ENCODE assay signal across 8 cellular contexts in genomic region chr17:81429813-81430510, GRCh38. TPM values are rescaled to one million over a fixed set of nuclear protein-coding genes. Genes with fewer than 3 reads are reported as not detected.
A peak's percentile ranks its signal among the peaks of the same experiment; 100 is the strongest.
DNase-seq lines count a peak whose midpoint lies in the region; ATAC-seq, FAIRE-seq and TF ChIP-seq lines count a peak whose summit lies in the region.

No MANE protein-coding gene starts in this region.

- peak overlapping the region; percentile 60; the same call in 1 of the 2 replicates for H3K27ac ChIP-seq in VCaP
- no peak overlapping the region for H3K27ac ChIP-seq in left ventricle myocardium inferior (replicated peaks)

- peaks cover 6% of the 10 kb centered on the region for H3K27me3 Mint-ChIP-seq in activated naive CD4-positive, alpha-beta T cell treated with anti-CD3 and anti-CD28 coated beads, Interleukin-2, amount 10 ng/mL, durations not matched to agents 7 days and 5 days

- H3K36me3 ChIP-seq in left ventricle myocardium inferior = no peaks in the 10 kb centered on the region

- intact Hi-C loops in left ventricle myocardium inferior (cut with micrococcal nuclease) = no loop called here

- no peak overlapping the region for H3K4me3 Mint-ChIP-seq in activated naive CD4-positive, alpha-beta T cell treated with anti-CD3 and anti-CD28 coated beads, Interleukin-2, amount 10 ng/mL, durations not matched to agents 7 days and 5 days

- H3K9me3 Mint-ChIP-seq in activated naive CD4-positive, alpha-beta T cell treated with anti-CD3 and anti-CD28 coated beads, Interleukin-2, amount 50 U/mL, for 72 hours = no peaks in the 10 kb centered on the region
- H3K9me3 Mint-ChIP-seq in activated naive CD4-positive, alpha-beta T cell treated with anti-CD3 and anti-CD28 coated beads, Interleukin-2, amount 10 ng/mL, durations not matched to agents 7 days and 5 days = no peaks in the 10 kb centered on the region

- TF ChIP-seq CTCF in VCaP (conservative IDR thresholded peaks at IDR 0.05) = no peak
- peak; percentile 45 for TF ChIP-seq CTCF in left ventricle myocardium inferior (IDR thresholded peaks at IDR 0.05; ENCODE audit: borderline replicate concordance)

- H3K4me1 Mint-ChIP-seq in activated naive CD4-positive, alpha-beta T cell treated with anti-CD3 and anti-CD28 coated beads, Interleukin-2, amount 10 ng/mL, durations not matched to agents 7 days and 5 days = peaks cover 3% of the 10 kb centered on the region

- H3K27me3 ChIP-seq in left ventricle myocardium inferior (ENCODE audit: low read depth) = no peaks in the 10 kb centered on the region

- DNase-seq in activated naive CD4-positive, alpha-beta T cell treated with anti-CD3 and anti-CD28 coated beads, Interleukin-2, amount 50 U/mL, for 72 hours (ENCODE audit: low spot score in 2 of 2) = no peak
- DNase-seq in activated naive CD4-positive, alpha-beta T cell treated with anti-CD3 and anti-CD28 coated beads, Interleukin-2, amount 10 ng/mL, durations not matched to agents 7 days and 5 days = no peak
- DNase-seq in left ventricle myocardium inferior (peak; percentile 44), urothelium cell line (ENCODE audit: low spot score) (peak; percentile 62), HuH-7.5 (ENCODE audit: low spot score) (no peak), OCI-M1 (lab: John Stamatoyannopoulos, UW) (no peak), GOT3 (lab: John Stamatoyannopoulos, UW) (no peak)

- no peaks in the 10 kb centered on the region for H3K36me3 Mint-ChIP-seq in activated naive CD4-positive, alpha-beta T cell treated with anti-CD3 and anti-CD28 coated beads, Interleukin-2, amount 50 U/mL, for 72 hours
- no peaks in the 10 kb centered on the region for H3K36me3 Mint-ChIP-seq in activated naive CD4-positive, alpha-beta T cell treated with anti-CD3 and anti-CD28 coated beads, Interleukin-2, amount 10 ng/mL, durations not matched to agents 7 days and 5 days

- no peak for FAIRE-seq in urothelium cell line (lab: Jason Lieb, UNC)

- peak overlapping the region; percentile 44 for H3K4me3 ChIP-seq in left ventricle myocardium inferior

- H3K9me3 ChIP-seq in left ventricle myocardium inferior (replicated peaks) = no peaks in the 10 kb centered on the region

- peaks cover 68% of the 10 kb centered on the region for H3K4me1 ChIP-seq in left ventricle myocardium inferior

- ATAC-seq in activated naive CD4-positive, alpha-beta T cell treated with anti-CD3 and anti-CD28 coated beads, Interleukin-2, amount 50 U/mL, for 72 hours = peak; percentile 6 to 31

- no peak overlapping the region for H3K27ac Mint-ChIP-seq in activated naive CD4-positive, alpha-beta T cell treated with anti-CD3 and anti-CD28 coated beads, Interleukin-2, amount 50 U/mL, for 72 hours
- no peak overlapping the region for H3K27ac Mint-ChIP-seq in activated naive CD4-positive, alpha-beta T cell treated with anti-CD3 and anti-CD28 coated beads, Interleukin-2, amount 10 ng/mL, durations not matched to agents 7 days and 5 days

- CTCF ChIA-PET in activated naive CD4-positive, alpha-beta T cell treated with anti-CD3 and anti-CD28 coated beads, Interleukin-2, amount 10 ng/mL, durations not matched to agents 7 days and 5 days (lab: Charles Lee) = interaction anchor here (0.8 to 1.0 kb wide), 4 partner anchors 33 to 178 kb away, joined by 3 read pairs; no protein-coding TSS in a partner anchor

RNA-seq across cellular contexts. Expression of gene BAHCC1, which starts 34.7 kb away (rescaled TPM):
- under 1 TPM in 1 of 2 donors, not detected in 1; 0.16 TPM for total RNA-seq in activated naive CD4-positive, alpha-beta T cell treated with anti-CD3 and anti-CD28 coated beads, Interleukin-2, amount 50 U/mL, for 72 hours
- 7.3 TPM for total RNA-seq in left ventricle myocardium inferior

Comparison
In these comparisons a context has a peak if more than half of its experiments do, and no peak if none do; other contexts are left out.
1. DNase-seq: peak in left ventricle myocardium inferior (single experiment) and urothelium cell line (single experiment); none in activated naive CD4-positive, alpha-beta T cell treated with anti-CD3 and anti-CD28 coated beads, Interleukin-2, amount 50 U/mL, for 72 hours (0 of 2), activated naive CD4-positive, alpha-beta T cell treated with anti-CD3 and anti-CD28 coated beads, Interleukin-2, amount 10 ng/mL, durations not matched to agents 7 days and 5 days (single experiment), HuH-7.5 (single experiment), OCI-M1 (single experiment) and GOT3 (single experiment).